Comparison of ENCODE assay signal across 1 cellular context in genomic region chr1:92924501-92924900, GRCh38.
A peak's percentile ranks its signal among the peaks of the same experiment; 100 is the strongest.
TF ChIP-seq lines count a peak whose summit lies in the region.

No MANE protein-coding gene starts in this region.

TF ChIP-seq in K562, 482 proteins besides CTCF, POLR2A, EP300 and RAD21 (continued from another document):
- peak; percentile 73 for TF ChIP-seq DPF2 (IDR thresholded peaks at IDR 0.05)
- peak in 1 of 2 experiments; percentile 32; a peak in 1 of 4 replicates for TF ChIP-seq TBL1XR1 (IDR thresholded peaks at IDR 0.05; ENCODE audit: low read length in 2 of 2)
- peak; percentile 77 for TF ChIP-seq ARID1B (IDR thresholded peaks at IDR 0.05)
- TF ChIP-seq CBFA2T2 (conservative IDR thresholded peaks at IDR 0.05) = peak; percentile 65
- no peak for TF ChIP-seq ATF1 (CRISPR knock-in tag; IDR thresholded peaks at IDR 0.05)
- no peak for TF ChIP-seq ATF1 (tag; IDR thresholded peaks at IDR 0.05)
- peak; percentile 54; the same call in 1 of the 2 replicates for TF ChIP-seq SMARCA4 (IDR thresholded peaks at IDR 0.05)
- TF ChIP-seq PBX2 (CRISPR knock-in tag; IDR thresholded peaks at IDR 0.05; ENCODE audit: low read depth) = no peak
- TF ChIP-seq PBX2 (tag; conservative IDR thresholded peaks at IDR 0.05; ENCODE audit: low read depth) = peak; percentile 71
- 0 out of 2 replicates have a peak, but pooled peaks have one; percentile 25 for TF ChIP-seq CXXC5 (CRISPR knock-in tag; IDR thresholded peaks at IDR 0.05)
- peak; percentile 87 for TF ChIP-seq MEIS2 (IDR thresholded peaks at IDR 0.05; ENCODE audit: partially characterized antibody)
- TF ChIP-seq CTBP1 (IDR thresholded peaks at IDR 0.05; ENCODE audit: borderline replicate concordance) = peak; percentile 48; the same call in 1 of the 2 replicates
- TF ChIP-seq SMARCE1 (IDR thresholded peaks at IDR 0.05) = peak; percentile 72
- peak; percentile 70 to 76 for TF ChIP-seq KDM1A (IDR thresholded peaks at IDR 0.05)
- TF ChIP-seq TAF9B (IDR thresholded peaks at IDR 0.05; ENCODE audit: partially characterized antibody) = no peak
- peak; percentile 29; the same call in 1 of the 2 replicates for TF ChIP-seq L3MBTL2 (IDR thresholded peaks at IDR 0.05)
- TF ChIP-seq SOX6 (IDR thresholded peaks at IDR 0.05) = peak; percentile 77; the same call in 1 of the 2 replicates
- peak; percentile 77 for TF ChIP-seq GATA2 (CRISPR knock-in tag; IDR thresholded peaks at IDR 0.05)
- TF ChIP-seq CREBBP (IDR thresholded peaks at IDR 0.05; ENCODE audit: low read depth, low read length) = no peak
- peak in 1 of 2 experiments; percentile 11; a peak in 1 of 4 replicates for TF ChIP-seq NRF1 (conservative IDR thresholded peaks at IDR 0.05 in 1 of 2, IDR thresholded peaks at IDR 0.05 in 1 of 2)
- TF ChIP-seq, protein P1, sequence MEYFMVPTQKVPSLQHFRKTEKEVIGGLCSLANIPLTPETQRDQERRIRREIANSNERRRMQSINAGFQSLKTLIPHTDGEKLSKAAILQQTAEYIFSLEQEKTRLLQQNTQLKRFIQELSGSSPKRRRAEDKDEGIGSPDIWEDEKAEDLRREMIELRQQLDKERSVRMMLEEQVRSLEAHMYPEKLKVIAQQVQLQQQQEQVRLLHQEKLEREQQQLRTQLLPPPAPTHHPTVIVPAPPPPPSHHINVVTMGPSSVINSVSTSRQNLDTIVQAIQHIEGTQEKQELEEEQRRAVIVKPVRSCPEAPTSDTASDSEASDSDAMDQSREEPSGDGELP (CRISPR knock-in tag; IDR thresholded peaks at IDR 0.05; ENCODE audit: borderline replicate concordance) = 0 out of 2 replicates have a peak, but pooled peaks have one; percentile 22
- TF ChIP-seq ID3 (CRISPR knock-in tag; IDR thresholded peaks at IDR 0.05) = no peak
- TF ChIP-seq ID3 (tag; IDR thresholded peaks at IDR 0.05) = 0 out of 2 replicates have a peak, but pooled peaks have one; percentile 21
- peak; percentile 24; the same call in 1 of the 2 replicates for TF ChIP-seq MTA3 (IDR thresholded peaks at IDR 0.05; ENCODE audit: borderline replicate concordance)
- 0 out of 2 replicates have a peak, but pooled peaks have one; percentile 23 for TF ChIP-seq HDAC2 (IDR thresholded peaks at IDR 0.05)
- peak in 1 of 2 experiments; percentile 94; a peak in 2 of 4 replicates for TF ChIP-seq RCOR1 (IDR thresholded peaks at IDR 0.05; ENCODE audit: borderline replicate concordance in 1 of 2, low read depth in 2 of 2, low read length in 2 of 2)
- TF ChIP-seq, protein P2, sequence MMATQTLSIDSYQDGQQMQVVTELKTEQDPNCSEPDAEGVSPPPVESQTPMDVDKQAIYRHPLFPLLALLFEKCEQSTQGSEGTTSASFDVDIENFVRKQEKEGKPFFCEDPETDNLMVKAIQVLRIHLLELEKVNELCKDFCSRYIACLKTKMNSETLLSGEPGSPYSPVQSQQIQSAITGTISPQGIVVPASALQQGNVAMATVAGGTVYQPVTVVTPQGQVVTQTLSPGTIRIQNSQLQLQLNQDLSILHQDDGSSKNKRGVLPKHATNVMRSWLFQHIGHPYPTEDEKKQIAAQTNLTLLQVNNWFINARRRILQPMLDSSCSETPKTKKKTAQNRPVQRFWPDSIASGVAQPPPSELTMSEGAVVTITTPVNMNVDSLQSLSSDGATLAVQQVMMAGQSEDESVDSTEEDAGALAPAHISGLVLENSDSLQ (IDR thresholded peaks at IDR 0.05) = peak; percentile 78
- no peak for TF ChIP-seq DMBX1 (CRISPR knock-in tag; IDR thresholded peaks at IDR 0.05; ENCODE audit: borderline replicate concordance)
- TF ChIP-seq TCFL5 (CRISPR knock-in tag; conservative IDR thresholded peaks at IDR 0.05) = no peak
- TF ChIP-seq C11orf30 (IDR thresholded peaks at IDR 0.05; ENCODE audit: low read depth) = 0 out of 2 replicates have a peak, but pooled peaks have one; percentile 5
- TF ChIP-seq TAL1 (IDR thresholded peaks at IDR 0.05) = peak; percentile 50
- TF ChIP-seq TAF7 (tag; IDR thresholded peaks at IDR 0.05) = no peak
- TF ChIP-seq SNRNP70 (optimal IDR thresholded peaks at IDR 0.05; ENCODE audit: low read depth, low read length) = no peak
- no peak for TF ChIP-seq NFYB (IDR thresholded peaks at IDR 0.05; ENCODE audit: extremely low read depth, insufficient read length)
- TF ChIP-seq JUND (IDR thresholded peaks at IDR 0.05; ENCODE audit: borderline replicate concordance, low read depth, low read length) = no peak
- peak; percentile 36; the same call in 1 of the 3 replicates for TF ChIP-seq JUND (tag; IDR thresholded peaks at IDR 0.05; ENCODE audit: borderline replicate concordance, low read depth, low read length)
- no peak for TF ChIP-seq THAP12 (CRISPR knock-in tag; IDR thresholded peaks at IDR 0.05)
- 0 out of 2 replicates have a peak, but pooled peaks have one; percentile 39 for TF ChIP-seq ZBTB2 (IDR thresholded peaks at IDR 0.05)
- peak in 1 of 2 experiments; percentile 64; a peak in 2 of 4 replicates for TF ChIP-seq HDAC1 (IDR thresholded peaks at IDR 0.05)
- TF ChIP-seq EGR1 (conservative IDR thresholded peaks at IDR 0.05) = peak; percentile 30; the same call in 1 of the 2 replicates
- peak; percentile 44 for TF ChIP-seq TCF3 (CRISPR knock-in tag; IDR thresholded peaks at IDR 0.05)
